Comparison of ENCODE assay signal across 8 cellular contexts in the genomic region with DNA sequence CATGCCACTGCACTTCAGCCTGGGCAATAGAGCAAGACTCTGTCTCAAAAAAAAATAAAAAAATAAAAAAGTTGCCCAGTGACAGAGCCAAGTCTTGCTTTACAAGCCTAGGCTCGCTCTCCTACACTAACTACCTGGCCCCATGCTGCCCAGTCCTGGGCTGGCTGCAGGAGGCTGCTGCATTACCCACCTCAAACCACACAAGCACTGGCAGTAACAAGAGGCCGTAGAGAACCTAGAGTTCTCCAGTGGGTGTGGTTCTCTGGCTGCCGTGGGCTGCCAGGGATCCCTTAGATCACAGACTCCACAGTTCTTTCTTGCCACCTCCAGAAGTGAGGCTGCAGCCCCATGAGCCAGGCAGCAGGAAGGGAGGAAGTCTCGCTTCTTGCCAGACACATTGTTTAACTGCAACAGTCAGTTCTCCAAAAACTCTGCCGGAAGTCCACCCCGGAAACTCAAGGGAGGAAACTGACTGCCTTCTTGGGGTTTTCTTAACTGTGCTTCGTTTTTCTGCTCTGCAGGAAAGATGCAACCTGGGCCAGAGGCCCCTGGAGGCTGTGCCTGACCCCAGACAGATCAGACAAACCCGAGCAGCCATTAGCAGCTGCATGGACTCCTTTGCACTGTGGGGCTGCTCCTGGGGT.
DNase-seq lines count a peak whose midpoint lies in the region; ATAC-seq and TF ChIP-seq lines count a peak whose summit lies in the region.
"Not testable (repeated sequence)": the region's sequence is repeated elsewhere in the genome, so short reads cannot be mapped to it uniquely, and the experiment has no call there.

No MANE protein-coding gene starts in this region.

- H4K20me1 ChIP-seq in DOHH2 (ENCODE audit: control insufficient read depth, insufficient read depth, low read depth, low read length), result not testable (repeated sequence)

- H3K9me3 Mint-ChIP-seq in IgD-negative memory B cell, result not testable (repeated sequence)

- not testable (repeated sequence) for H3K9me3 ChIP-seq in DOHH2 (ENCODE audit: control insufficient read depth, insufficient read depth, low read length); mucosa of descending colon

- H3F3A ChIP-seq in DOHH2 (ENCODE audit: control insufficient read depth, insufficient read depth), result not testable (repeated sequence)

- DNase-seq in T-helper 2 cell (peak in 3 of 5 experiments; percentile 13 to 93 (median 43)), activated T-cell treated with anti-CD3 and anti-CD28 coated beads for 4 hours (peak; percentile 27), mucosa of descending colon (peak in 1 of 3 donors; percentile 18)
- peak; percentile 18 for DNase-seq in effector CD4-positive, alpha-beta T cell
- DNase-seq in stimulated activated CD8-positive, alpha-beta memory T cell treated with anti-CD3 and anti-CD28 coated beads, Interleukin-15, amount 100 ng/mL, for 4 hours (ENCODE audit: low read depth in 2 of 2), result peak; percentile 10 to 26

- H3K27ac Mint-ChIP-seq in IgD-negative memory B cell, result peak overlapping the region in 2 of 3 donors; percentile 14 to 80

- H3K4me1 ChIP-seq in DOHH2 (ENCODE audit: control insufficient read depth, low read length), result peaks cover 42% of the 10 kb centered on the region
- not testable (repeated sequence) for H3K4me1 ChIP-seq in mucosa of descending colon (ENCODE audit: low read depth)

- H3K36me3 ChIP-seq in DOHH2 (ENCODE audit: control insufficient read depth, low read length); mucosa of descending colon (ENCODE audit: low read depth): not testable (repeated sequence)

- H3K9me2 ChIP-seq in DOHH2 (replicated peaks; ENCODE audit: control insufficient read depth, low read length), result not testable (repeated sequence)

- H3K4me3 ChIP-seq in DOHH2 (ENCODE audit: low read length), result peak overlapping the region; percentile 54
- not testable (repeated sequence) for H3K4me3 ChIP-seq in mucosa of descending colon

- H3K36me3 Mint-ChIP-seq in IgD-negative memory B cell, result not testable (repeated sequence)

- peak overlapping the region; percentile 71 for H3K4me2 ChIP-seq in DOHH2 (ENCODE audit: low read length)

- intact Hi-C loops in mucosa of descending colon (cut with DNase I, micrococcal nuclease), result not testable (repeated sequence)

- not testable (repeated sequence) for H3K27me3 Mint-ChIP-seq in IgD-negative memory B cell

- peaks cover 7 to 18% (median 17%) of the 10 kb centered on the region in 3 donors for H3K4me1 Mint-ChIP-seq in IgD-negative memory B cell

- peak; percentile 67 for ATAC-seq in GM21515 (IDR thresholded peaks at IDR 0.05; ENCODE audit: unreplicated experiment)
- ATAC-seq in mucosa of descending colon, result peak; percentile 68

- H3K27ac ChIP-seq in DOHH2 (ENCODE audit: low read depth, low read length), result peak overlapping the region; percentile 68

- H3K4me3 Mint-ChIP-seq in IgD-negative memory B cell, result peak overlapping the region; percentile 9 to 86 (median 60)

- not testable (repeated sequence) for TF ChIP-seq CTCF in DOHH2 (IDR thresholded peaks at IDR 0.05; ENCODE audit: low read depth, low read length, poor library complexity, severe bottlenecking); mucosa of descending colon (IDR thresholded peaks at IDR 0.05)

- not testable (repeated sequence) for H3K27me3 ChIP-seq in DOHH2 (ENCODE audit: control insufficient read depth, low read length)

- H3K79me2 ChIP-seq in DOHH2 (ENCODE audit: control insufficient read depth, low read length), result not testable (repeated sequence)
